ENCODE assay signal across 13 cellular contexts in genomic region chr2:119864318-119864717, GRCh38.
DNase-seq lines count a peak whose midpoint lies in the region; ATAC-seq, FAIRE-seq and TF ChIP-seq lines count a peak whose summit lies in the region.
"Had no signal": no experiment of that assay in that cellular context is flagged by ENCODE, and none has a peak within 500 bp of the region (broad histone marks: within the 10 kb centered on the region; RNA-seq: fewer than 3 reads in every experiment).

No MANE protein-coding gene starts in this region.

- H3K27ac Mint-ChIP-seq in central memory CD8-positive, alpha-beta T cell (ENCODE audit: low read depth), result peak overlapping the region; percentile 76

- H3K27me3 ChIP-seq in BLaER1 treated with 17β-estradiol and CSF1 and Interleukin-3, amounts not matched to agents 10 nM and 100 nM, result no peaks in the 10 kb centered on the region
- no peaks in the 10 kb centered on the region for H3K27me3 ChIP-seq in MM.1S (replicated peaks; ENCODE audit: insufficient read depth, low read length)
- H3K27me3 ChIP-seq: BLaER1, SJSA1 had no signal

- H4K20me1 ChIP-seq in BLaER1 treated with 17β-estradiol and CSF1 and Interleukin-3, amounts not matched to agents 10 nM and 100 nM, result no peaks in the 10 kb centered on the region
- H4K20me1 ChIP-seq in MM.1S (ENCODE audit: insufficient read depth, low read length), result no peaks in the 10 kb centered on the region
- H4K20me1 ChIP-seq: BLaER1 had no signal

- no peaks in the 10 kb centered on the region for H3K9me2 ChIP-seq in MM.1S (replicated peaks; ENCODE audit: insufficient read depth, low read length)

- peaks cover 0 to 15% (median 3%) of the 10 kb centered on the region in 11 experiments; a peak in 7 of 22 replicates for H3K36me3 ChIP-seq in BLaER1 treated with 17β-estradiol and CSF1 and Interleukin-3, amounts not matched to agents 10 nM and 100 nM
- H3K36me3 ChIP-seq in MM.1S (replicated peaks; ENCODE audit: insufficient read depth, low read length), result no peaks in the 10 kb centered on the region
- H3K36me3 ChIP-seq: SJSA1 had no signal

- H3K27ac ChIP-seq in BLaER1 treated with 17β-estradiol and CSF1 and Interleukin-3, amounts not matched to agents 10 nM and 100 nM, result no peak overlapping the region
- H3K27ac ChIP-seq in MM.1S (ENCODE audit: low read length), result no peak overlapping the region
- H3K27ac ChIP-seq: BLaER1, coronary artery, parathyroid adenoma, SJSA1 had no signal

- no peak overlapping the region for H3K9ac ChIP-seq in BLaER1 treated with 17β-estradiol and CSF1 and Interleukin-3, amounts not matched to agents 10 nM and 100 nM
- H3K9ac ChIP-seq in MM.1S (ENCODE audit: low read length), result no peak overlapping the region
- H3K9ac ChIP-seq: BLaER1, parathyroid adenoma had no signal

- no peak for TF ChIP-seq CTCF in MM.1S (IDR thresholded peaks at IDR 0.05; ENCODE audit: low read length)

- DNase-seq in GM19239 (ENCODE audit: insufficient read length, low spot score) (no peak), M059J (ENCODE audit: low read depth) (peak; percentile 21), MM.1S (no peak), COR-L47 (lab: John Stamatoyannopoulos, UW) (no peak), dedifferentiated amniotic fluid mesenchymal stem cell (ENCODE audit: extremely low spot score) (no peak)
- DNase-seq in central memory CD8-positive, alpha-beta T cell (ENCODE audit: low spot score in 2 of 2), result no peak
- DNase-seq: NCI-H146 had no signal

- peaks cover 0 to 30% (median 9%) of the 10 kb centered on the region in 11 experiments; a peak in 13 of 22 replicates for H3K9me3 ChIP-seq in BLaER1 treated with 17β-estradiol and CSF1 and Interleukin-3, amounts not matched to agents 10 nM and 100 nM (replicated peaks in 1 of 11)
- H3K9me3 ChIP-seq in MM.1S (replicated peaks; ENCODE audit: insufficient read depth, low read length), result no peaks in the 10 kb centered on the region
- H3K9me3 ChIP-seq: BLaER1, SJSA1 had no signal

- no peak overlapping the region for H3K4me3 Mint-ChIP-seq in central memory CD8-positive, alpha-beta T cell

- H3K4me1 Mint-ChIP-seq in central memory CD8-positive, alpha-beta T cell, result peaks cover 63% of the 10 kb centered on the region

- peak; percentile 35 for FAIRE-seq in GM19239 (lab: Jason Lieb, UNC)

- peak overlapping the region in 6 of 11 experiments; percentile 5 to 43 (median 20); a peak in 5 of 22 replicates for H3K4me2 ChIP-seq in BLaER1 treated with 17β-estradiol and CSF1 and Interleukin-3, amounts not matched to agents 10 nM and 100 nM
- no peak overlapping the region for H3K4me2 ChIP-seq in MM.1S (ENCODE audit: low read depth, low read length)
- H3K4me2 ChIP-seq: BLaER1 had no signal

- H2AFZ ChIP-seq in MM.1S (ENCODE audit: low read length), result no peak overlapping the region
- H2AFZ ChIP-seq: parathyroid adenoma had no signal

- no peaks in the 10 kb centered on the region for H3F3A ChIP-seq in MM.1S (ENCODE audit: insufficient read depth, low read length)

- H3K27me3 Mint-ChIP-seq in central memory CD8-positive, alpha-beta T cell, result no peaks in the 10 kb centered on the region

- peaks cover 0 to 19% (median 3%) of the 10 kb centered on the region in 10 experiments; a peak in 9 of 20 replicates for H3K4me1 ChIP-seq in BLaER1 treated with 17β-estradiol and CSF1 and Interleukin-3, amounts not matched to agents 10 nM and 100 nM
- H3K4me1 ChIP-seq in MM.1S (ENCODE audit: low read length), result peaks cover 3% of the 10 kb centered on the region; the same call in 1 of the 2 replicates
- H3K4me1 ChIP-seq: BLaER1, parathyroid adenoma, SJSA1 had no signal

- H3K9me3 Mint-ChIP-seq in central memory CD8-positive, alpha-beta T cell, result no peaks in the 10 kb centered on the region

- peaks cover 20% of the 10 kb centered on the region for H3K79me2 ChIP-seq in MM.1S (ENCODE audit: low read length)
- H3K79me2 ChIP-seq: parathyroid adenoma had no signal

- peaks cover 3% of the 10 kb centered on the region for H3K36me3 Mint-ChIP-seq in central memory CD8-positive, alpha-beta T cell (ENCODE audit: insufficient read depth)

- no peak overlapping the region for H3K4me3 ChIP-seq in BLaER1 treated with 17β-estradiol and CSF1 and Interleukin-3, amounts not matched to agents 10 nM and 100 nM
- H3K4me3 ChIP-seq in MM.1S (ENCODE audit: low read length), result no peak overlapping the region
- H3K4me3 ChIP-seq: BLaER1, coronary artery, SJSA1 had no signal

- ATAC-seq in central memory CD8-positive, alpha-beta T cell (replicated peaks; ENCODE audit: extremely low read depth, poor library complexity, severe bottlenecking), result no peak
- no peak for ATAC-seq in HG03280 (IDR thresholded peaks at IDR 0.05; ENCODE audit: unreplicated experiment)
